Comparison of ENCODE assay signal across 10 cellular contexts in genomic region chrX:123563167-123563566, GRCh38.
"Had no signal": no experiment of that assay in that cellular context is flagged by ENCODE, and none has a peak within 500 bp of the region (broad histone marks: within the 10 kb centered on the region; RNA-seq: fewer than 3 reads in every experiment).

No MANE protein-coding gene starts in this region.

- DNase-seq: GM23248, GOT3, H7, H9, HCEC 1CT, HFFc6 had no signal

- H3K9me3 ChIP-seq: HAP-1 had no signal

- H3K9ac ChIP-seq: GM23248 had no signal

- H3K27ac ChIP-seq: GM23248 had no signal

- H3K4me3 Mint-ChIP-seq: GM23338, H9, HFFc6 had no signal

- H3K4me1 Mint-ChIP-seq: GM23338, H9 had no signal

- ATAC-seq: GM23338, HCT116 had no signal

- H3K9me3 Mint-ChIP-seq: GM23338, HFFc6 had no signal

- H3K4me2 ChIP-seq: GM23338 had no signal

- H3K27ac Mint-ChIP-seq: GM23338, HFFc6 had no signal

- H3K4me1 ChIP-seq: HAP-1 had no signal

- H3K4me3 ChIP-seq: GM23248, GM23338, HAP-1 had no signal

- FAIRE-seq: H54 had no signal

- H2AFZ ChIP-seq: GM23248, GM23338 had no signal

- H3K36me3 ChIP-seq: HAP-1 had no signal
